In genomic region chr2:199660167-199660566, GRCh38 we compare ENCODE assay signal across 16 cellular contexts.
DNase-seq lines count a peak whose midpoint lies in the region; ATAC-seq and TF ChIP-seq lines count a peak whose summit lies in the region.
"Had no signal": no experiment of that assay in that cellular context is flagged by ENCODE, and none has a peak within 500 bp of the region (broad histone marks: within the 10 kb centered on the region; RNA-seq: fewer than 3 reads in every experiment).

No MANE protein-coding gene starts in this region.

- no peak overlapping the region for H3K14ac ChIP-seq in neuronal stem cell (ENCODE audit: low read length)

- H3K4me1 ChIP-seq in lower lobe of right lung, result no peaks in the 10 kb centered on the region
- H3K4me1 ChIP-seq in neuronal stem cell (ENCODE audit: control insufficient read depth in 2 of 2, insufficient read depth in 1 of 2, low read depth in 1 of 2, low read length in 2 of 2), result no peaks in the 10 kb centered on the region
- no peaks in the 10 kb centered on the region for H3K4me1 ChIP-seq in spleen
- H3K4me1 ChIP-seq: Caco-2 had no signal

- no peak overlapping the region for H4K91ac ChIP-seq in neuronal stem cell (ENCODE audit: low read depth, low read length, poor library complexity)

- H3K23ac ChIP-seq in neuronal stem cell (ENCODE audit: low read depth, low read length, poor library complexity), result no peak overlapping the region

- no peaks in the 10 kb centered on the region for H3K36me3 Mint-ChIP-seq in activated CD8-positive, alpha-beta T cell treated with anti-CD3 and anti-CD28 coated beads for 36 hours (ENCODE audit: low read depth)
- H3K36me3 Mint-ChIP-seq: CD8-positive, alpha-beta T cell had no signal

- H4K8ac ChIP-seq in neuronal stem cell (ENCODE audit: low read depth, low read length), result no peak overlapping the region

- H2BK15ac ChIP-seq in neuronal stem cell (ENCODE audit: low read length), result peak overlapping the region; percentile 7

- TF ChIP-seq POLR2A in spleen (IDR thresholded peaks at IDR 0.05), result no peak

- no peak overlapping the region for H3K4ac ChIP-seq in neuronal stem cell (ENCODE audit: low read length)

- H2AK5ac ChIP-seq in neuronal stem cell (ENCODE audit: low read depth, low read length), result no peak overlapping the region

- CTCF ChIA-PET in activated CD8-positive, alpha-beta T cell treated with anti-CD3 and anti-CD28 coated beads for 36 hours (lab: Charles Lee), result no interaction called here

- H3K27ac ChIP-seq in lower lobe of right lung, result no peak overlapping the region
- H3K27ac ChIP-seq in neuronal stem cell (replicated peaks; ENCODE audit: low read length), result no peak overlapping the region
- H3K27ac ChIP-seq in spleen, result no peak overlapping the region

- H3K79me1 ChIP-seq in neuronal stem cell (ENCODE audit: low read depth, low read length), result no peaks in the 10 kb centered on the region

- H3K36me3 ChIP-seq in lower lobe of right lung, result no peaks in the 10 kb centered on the region
- H3K36me3 ChIP-seq in neuronal stem cell (replicated peaks in 1 of 2; ENCODE audit: control insufficient read depth in 2 of 2, insufficient read depth in 2 of 2, low read length in 2 of 2), result no peaks in the 10 kb centered on the region
- H3K36me3 ChIP-seq in spleen, result no peaks in the 10 kb centered on the region

- no peak overlapping the region for H2BK120ac ChIP-seq in neuronal stem cell (ENCODE audit: low read depth, low read length)

- H2BK12ac ChIP-seq in neuronal stem cell (ENCODE audit: low read length), result no peak overlapping the region

- ATAC-seq in lower lobe of right lung (no peak), GM19035 (IDR thresholded peaks at IDR 0.05; ENCODE audit: unreplicated experiment) (no peak)
- ATAC-seq in activated CD8-positive, alpha-beta T cell treated with anti-CD3 and anti-CD28 coated beads for 36 hours, result no peak
- ATAC-seq: CD8-positive, alpha-beta T cell; GM12878; HCT116 had no signal

- intact Hi-C loops in lower lobe of right lung (cut with DNase I), result no loop called here
- intact Hi-C loops in spleen (cut with DNase I; ENCODE audit: low total_unique reads), result no loop called here
- intact Hi-C loops in activated CD8-positive, alpha-beta T cell treated with anti-CD3 and anti-CD28 coated beads for 36 hours (cut with micrococcal nuclease), result no loop called here

- no peak overlapping the region for H3K4me3 Mint-ChIP-seq in activated CD8-positive, alpha-beta T cell treated with anti-CD3 and anti-CD28 coated beads for 36 hours
- H3K4me3 Mint-ChIP-seq: CD8-positive, alpha-beta T cell; H9 had no signal

- H3K9me3 ChIP-seq in lower lobe of right lung (no peaks in the 10 kb centered on the region), neuronal stem cell (replicated peaks in 1 of 2; ENCODE audit: control insufficient read depth in 2 of 2, insufficient read depth in 1 of 2, low read depth in 1 of 2, low read length in 2 of 2) (no peaks in the 10 kb centered on the region), spleen (peaks cover 0 to 21% (median 9%) of the 10 kb centered on the region in 8 donors)

- H3K27ac Mint-ChIP-seq in activated CD8-positive, alpha-beta T cell treated with anti-CD3 and anti-CD28 coated beads for 36 hours, result no peak overlapping the region
- H3K27ac Mint-ChIP-seq: CD8-positive, alpha-beta T cell; GM23338; H9 had no signal

- no peak overlapping the region for H2AFZ ChIP-seq in neuronal stem cell (ENCODE audit: low read length)
- H2AFZ ChIP-seq: GM23338 had no signal

- no peak overlapping the region for H3K4me2 ChIP-seq in neuronal stem cell (ENCODE audit: insufficient read depth, low read length, poor library complexity, severe bottlenecking)

- H3K18ac ChIP-seq in neuronal stem cell (ENCODE audit: low read length), result no peak overlapping the region

- peak; percentile 32 for DNase-seq in lower lobe of right lung
- DNase-seq in neuronal stem cell (ENCODE audit: low spot score), result no peak
- peak; percentile 53 for DNase-seq in spleen
- DNase-seq in activated CD8-positive, alpha-beta T cell treated with anti-CD3 and anti-CD28 coated beads for 36 hours, result no peak
- no peak for DNase-seq in RPMI8226
- DNase-seq: Caco-2; CD8-positive, alpha-beta T cell; DMS153; DMS79; EL; GDM1; H9 had no signal

- no peak overlapping the region for H3K4me3 ChIP-seq in lower lobe of right lung
- no peak overlapping the region for H3K4me3 ChIP-seq in neuronal stem cell (ENCODE audit: low read length in 2 of 2)
- no peak overlapping the region for H3K4me3 ChIP-seq in spleen
- H3K4me3 ChIP-seq: GM12878 had no signal

- POLR2A ChIA-PET in activated CD8-positive, alpha-beta T cell treated with anti-CD3 and anti-CD28 coated beads for 36 hours (lab: Charles Lee), result no interaction called here

- no peak overlapping the region for H2BK5ac ChIP-seq in neuronal stem cell (ENCODE audit: low read length)

- no peak overlapping the region for H3K9ac ChIP-seq in neuronal stem cell (ENCODE audit: low read depth, low read length, poor library complexity)

- peaks cover 7% of the 10 kb centered on the region for H3K9me3 Mint-ChIP-seq in activated CD8-positive, alpha-beta T cell treated with anti-CD3 and anti-CD28 coated beads for 36 hours

- WGBS in neuronal stem cell (ENCODE audit: extremely low coverage in 2 of 2, insufficient read length in 2 of 2, insufficient replicate concordance in 1 of 2), 2 donors, result no CpG with 5 or more reads among the region's 15 CpGs
- WGBS in spleen, 5 donors, result 94 to 99% (median 98%) methylated on average over 15 of the region's 15 CpGs

- no peaks in the 10 kb centered on the region for H3K4me1 Mint-ChIP-seq in activated CD8-positive, alpha-beta T cell treated with anti-CD3 and anti-CD28 coated beads for 36 hours (ENCODE audit: low read depth)

- H3K27me3 ChIP-seq in lower lobe of right lung (ENCODE audit: low read depth) (peaks cover 4% of the 10 kb centered on the region), neuronal stem cell (ENCODE audit: control insufficient read depth in 3 of 3, insufficient read depth in 3 of 3, low read depth in 1 of 3, low read length in 3 of 3) (peaks cover 0 to 3% (median 0%) of the 10 kb centered on the region in 3 experiments), spleen (replicated peaks in 1 of 7) (peaks cover 0 to 34% (median 13%) of the 10 kb centered on the region in 7 donors)

- peaks cover 23% of the 10 kb centered on the region for H3K27me3 Mint-ChIP-seq in activated CD8-positive, alpha-beta T cell treated with anti-CD3 and anti-CD28 coated beads for 36 hours

- TF ChIP-seq CTCF in lower lobe of right lung (IDR thresholded peaks at IDR 0.05), result no peak
- no peak for TF ChIP-seq CTCF in spleen (IDR thresholded peaks at IDR 0.05 in 8 of 11, conservative IDR thresholded peaks at IDR 0.05 in 3 of 11)
- no peak for TF ChIP-seq CTCF in activated CD8-positive, alpha-beta T cell treated with anti-CD3 and anti-CD28 coated beads for 36 hours (IDR thresholded peaks at IDR 0.05)

Comparison
In these comparisons a context has a peak if more than half of its experiments do, and no peak if none do; other contexts are left out.
1. DNase-seq: peak in lower lobe of right lung (single experiment) and spleen (single experiment); none in neuronal stem cell (single experiment), activated CD8-positive, alpha-beta T cell treated with anti-CD3 and anti-CD28 coated beads for 36 hours (single experiment) and RPMI8226 (single experiment).